Comparison of ENCODE assay signal across 9 cellular contexts in genomic region chr7:98771519-98772241, GRCh38.
DNase-seq lines count a peak whose midpoint lies in the region; ATAC-seq and TF ChIP-seq lines count a peak whose summit lies in the region.
"Had no signal": no experiment of that assay in that cellular context is flagged by ENCODE, and none has a peak within 500 bp of the region (broad histone marks: within the 10 kb centered on the region; RNA-seq: fewer than 3 reads in every experiment).

No MANE protein-coding gene starts in this region.

- H4K20me1 ChIP-seq in SK-N-SH (ENCODE audit: insufficient read depth), result no peaks in the 10 kb centered on the region

- H3K9me2 ChIP-seq in SK-N-SH, result no peaks in the 10 kb centered on the region

- H3K9ac ChIP-seq in HUES48 (ENCODE audit: low read depth, low read length) (peak overlapping the region; percentile 5; the same call in 1 of the 2 replicates), SK-N-SH (no peak overlapping the region)

- H3K4me3 ChIP-seq in HUES48 (ENCODE audit: low read depth, low read length), result 0 out of 2 replicates have a peak overlapping the region, but pooled peaks have one; percentile 35
- peak overlapping the region; percentile 32 for H3K4me3 ChIP-seq in neuron (ENCODE audit: low read length)
- H3K4me3 ChIP-seq in SK-N-SH (ENCODE audit: low read depth in 2 of 2, low read length in 1 of 2), result no peak overlapping the region

- no peak for TF ChIP-seq RAD21 in SK-N-SH (IDR thresholded peaks at IDR 0.05; ENCODE audit: low read length)

- CTCF ChIA-PET in SK-N-SH (lab: Yijun Ruan, JAX), result interaction anchor here (0.9 to 4.6 kb wide), 5 partner anchors 26 to 351 kb away, joined by 3 to 15 read pairs (median 4); no protein-coding TSS in a partner anchor

- H3K79me2 ChIP-seq in SK-N-SH (ENCODE audit: insufficient read depth), result no peaks in the 10 kb centered on the region

- no peaks in the 10 kb centered on the region for H3K36me3 ChIP-seq in HUES48 (ENCODE audit: control insufficient read depth, insufficient read depth, low read length)
- H3K36me3 ChIP-seq in neuron (ENCODE audit: insufficient read depth, low read length), result no peaks in the 10 kb centered on the region
- H3K36me3 ChIP-seq in SK-N-SH (replicated peaks in 1 of 2; ENCODE audit: control insufficient read depth in 1 of 2, insufficient read depth in 2 of 2, low read length in 1 of 2), result no peaks in the 10 kb centered on the region

- H3K4me2 ChIP-seq in SK-N-SH, result no peak overlapping the region

- H3K27me3 ChIP-seq in HUES48 (ENCODE audit: control insufficient read depth, insufficient read depth, low read length) (no peaks in the 10 kb centered on the region), neuron (ENCODE audit: insufficient read depth, low read length) (no peaks in the 10 kb centered on the region), SK-N-SH (ENCODE audit: insufficient read depth) (no peaks in the 10 kb centered on the region)

- H3K4me1 ChIP-seq in HUES48 (ENCODE audit: control insufficient read depth, insufficient read depth, low read length), result peaks cover 12% of the 10 kb centered on the region
- H3K4me1 ChIP-seq in neuron (ENCODE audit: insufficient read depth, low read length), result peaks cover 18% of the 10 kb centered on the region
- peaks cover 0 to 3% of the 10 kb centered on the region in 2 experiments; a peak in 1 of 4 replicates for H3K4me1 ChIP-seq in SK-N-SH (ENCODE audit: control insufficient read depth in 1 of 2, insufficient read depth in 2 of 2, low read depth in 1 of 2, low read length in 1 of 2)

- 46% methylated on average over 17 of the region's 17 CpGs for WGBS in SK-N-SH (ENCODE audit: low lambda C conversion rate)

- ATAC-seq in HG02678 (IDR thresholded peaks at IDR 0.05; ENCODE audit: unreplicated experiment) (no peak), GM21390 (IDR thresholded peaks at IDR 0.05; ENCODE audit: unreplicated experiment) (no peak)

- H3F3A ChIP-seq in SK-N-SH (replicated peaks; ENCODE audit: insufficient read depth), result no peaks in the 10 kb centered on the region

- peak; percentile 40 for DNase-seq in EH (ENCODE audit: low read depth)
- peak; percentile 30 for DNase-seq in dedifferentiated amniotic fluid mesenchymal stem cell (ENCODE audit: extremely low spot score)
- DNase-seq in stimulated activated CD4-positive, alpha-beta T cell treated with anti-CD3 and anti-CD28 coated beads, Interleukin-15, amount 100 ng/mL, for 24 hours, result no peak
- DNase-seq in SK-N-SH, result no peak
- DNase-seq: activated CD4-positive, alpha-beta T cell treated with anti-CD3 and anti-CD28 coated beads, Interleukin-2, amount 10 ng/mL, durations not matched to agents 24 days and 14 days had no signal

- no peak for TF ChIP-seq EP300 in SK-N-SH (IDR thresholded peaks at IDR 0.05; ENCODE audit: borderline replicate concordance in 1 of 2, low read depth in 1 of 2, low read length in 1 of 2)

- H3K9me3 ChIP-seq in HUES48 (ENCODE audit: control insufficient read depth, insufficient read depth, low read length) (no peaks in the 10 kb centered on the region), neuron (ENCODE audit: low read length) (no peaks in the 10 kb centered on the region), SK-N-SH (no peaks in the 10 kb centered on the region)

- POLR2A ChIA-PET in SK-N-SH (lab: Yijun Ruan, JAX), result no interaction called here

- H3K27ac ChIP-seq in HUES48 (ENCODE audit: low read depth, low read length) (peak overlapping the region; percentile 52), SK-N-SH (ENCODE audit: low read depth in 2 of 2, low read length in 1 of 2) (no peak overlapping the region)

- TF ChIP-seq CTCF in SK-N-SH (IDR thresholded peaks at IDR 0.05), result no peak

- H2AFZ ChIP-seq in neuron (ENCODE audit: low read depth, low read length) (peak overlapping the region; percentile 13), SK-N-SH (ENCODE audit: low read depth) (no peak overlapping the region)

TF ChIP-seq in SK-N-SH, 30 proteins besides CTCF, POLR2A, EP300 and RAD21:
- TF ChIP-seq SMC3 (IDR thresholded peaks at IDR 0.05; ENCODE audit: low read depth, low read length) (no peak), RCOR1 (IDR thresholded peaks at IDR 0.05; ENCODE audit: low read length) (no peak)
TF ChIP-seq in SK-N-SH: peak in this region for 0.

Comparison
In these comparisons a context has a peak if more than half of its experiments do, and no peak if none do; other contexts are left out.
1. DNase-seq: peak in EH (single experiment) and dedifferentiated amniotic fluid mesenchymal stem cell (single experiment); none in stimulated activated CD4-positive, alpha-beta T cell treated with anti-CD3 and anti-CD28 coated beads, Interleukin-15, amount 100 ng/mL, for 24 hours (single experiment) and SK-N-SH (single experiment).
2. H3K4me3 ChIP-seq: peak in HUES48 (single experiment) and neuron (single experiment); none in SK-N-SH (0 of 2).